7 cellular contexts compared by ENCODE assay signal in the genomic region with DNA sequence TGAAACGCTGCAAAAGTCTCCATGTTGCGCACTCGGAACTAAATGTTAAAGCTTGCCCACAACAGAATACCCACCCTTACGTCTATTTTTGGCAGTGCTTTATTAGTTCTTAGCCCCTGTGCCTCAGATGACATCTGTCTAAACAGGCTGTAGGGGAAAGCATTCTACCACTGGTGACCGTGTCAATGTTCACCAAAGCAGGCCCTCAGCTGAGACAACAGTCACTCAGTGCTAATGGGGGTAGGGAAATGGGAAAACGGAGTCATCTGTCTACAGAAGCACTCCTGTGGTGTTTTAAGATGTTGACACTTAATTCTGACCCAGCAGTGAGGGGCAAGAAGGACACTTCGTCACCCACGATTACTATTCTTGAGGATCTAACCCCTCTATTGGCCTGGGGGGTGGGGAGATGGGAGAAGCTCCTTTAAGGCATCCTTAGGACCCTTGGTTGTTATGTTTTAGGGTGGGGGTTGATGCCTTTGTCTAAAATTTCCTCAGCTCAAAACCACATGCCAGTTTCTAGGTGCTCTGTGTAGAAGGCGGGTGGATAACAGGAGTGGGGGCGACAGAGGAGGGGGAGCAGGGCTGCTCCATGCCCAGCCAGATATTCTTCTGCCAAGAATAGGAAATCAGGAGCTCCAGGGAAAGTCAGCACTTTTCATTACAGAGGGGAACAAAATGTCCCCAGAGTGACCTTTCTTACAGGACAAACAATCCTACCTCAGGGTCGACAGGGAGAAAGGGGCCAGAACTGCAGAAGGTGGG. TPM values are rescaled to one million over a fixed set of nuclear protein-coding genes. Genes with fewer than 3 reads are reported as not detected.
A peak's percentile ranks its signal among the peaks of the same experiment; 100 is the strongest.
DNase-seq lines count a peak whose midpoint lies in the region; ATAC-seq and TF ChIP-seq lines count a peak whose summit lies in the region.
"Had no signal": no experiment of that assay in that cellular context is flagged by ENCODE, and none has a peak within 500 bp of the region (broad histone marks: within the 10 kb centered on the region; RNA-seq: fewer than 3 reads in every experiment).

No MANE protein-coding gene starts in this region.

- H3K27me3 ChIP-seq in heart left ventricle (peaks cover 0 to 33% (median 0%) of the 10 kb centered on the region in 9 donors), left lung (peaks cover 5 to 35% of the 10 kb centered on the region in 2 donors)

- POLR2A ChIA-PET in RWPE1 (lab: Yijun Ruan, JAX; ENCODE audit: low non-redundant PET) = no interaction called here

- H3K36me3 ChIP-seq in heart left ventricle (peaks cover 0 to 31% (median 23%) of the 10 kb centered on the region in 9 donors), left lung (no peaks in the 10 kb centered on the region)

- H3K4me1 ChIP-seq in heart left ventricle (peaks cover 0 to 73% (median 39%) of the 10 kb centered on the region in 12 donors), left lung (peaks cover 7 to 29% of the 10 kb centered on the region in 2 donors)

- whole genome bisulfite sequencing in heart left ventricle, 4 donors = 43 to 58% (median 46%) methylated on average over 11 of the region's 11 CpGs

- H3K9me3 ChIP-seq in heart left ventricle (no peaks in the 10 kb centered on the region), left lung (no peaks in the 10 kb centered on the region)

- TF ChIP-seq POLR2A in heart left ventricle (IDR thresholded peaks at IDR 0.05) = no peak

- H3K4me3 ChIP-seq in heart left ventricle (peak overlapping the region; percentile 16 to 80 (median 60)), skeletal muscle cell (ENCODE audit: low read depth, low read length) (peak overlapping the region; percentile 51), foreskin fibroblast (ENCODE audit: low read depth in 1 of 2, low read length in 2 of 2) (no peak overlapping the region), left lung (no peak overlapping the region)

- TF ChIP-seq CTCF in RWPE1 (conservative IDR thresholded peaks at IDR 0.05; ENCODE audit: low read depth) (no peak), heart left ventricle (IDR thresholded peaks at IDR 0.05) (no peak), foreskin fibroblast (IDR thresholded peaks at IDR 0.05; ENCODE audit: low read depth, low read length) (no peak), left lung (IDR thresholded peaks at IDR 0.05) (no peak)

- CTCF ChIA-PET in RWPE1 (lab: Yijun Ruan, JAX) = interaction anchor here (0.7 to 2.6 kb wide), 7 partner anchors 8 to 346 kb away, joined by 3 to 14 read pairs (median 8); a partner anchor contains a TSS

- peak in 3 of 4 donors; percentile 12 to 40 (median 30) for ATAC-seq in heart left ventricle
- no peak for ATAC-seq in left lung

- H3K27ac ChIP-seq in RWPE1 (peak overlapping the region; percentile 100), heart left ventricle (peak overlapping the region; percentile 81 to 100 (median 94)), left lung (peak overlapping the region in 1 of 2 donors; percentile 39)

- intact Hi-C loops in heart left ventricle (cut with DNase I) = no loop called here
- intact Hi-C loops in left lung (cut with DNase I) = no loop called here

- DNase-seq in RWPE1 (ENCODE audit: low spot score) (no peak), heart left ventricle (peak in 1 of 5 donors; percentile 14), skeletal muscle cell (ENCODE audit: low read depth) (no peak), foreskin fibroblast (no peak), HUDEP-2 (lab: John Stamatoyannopoulos, UW; ENCODE audit: unreplicated experiment in 76 of 76) (no peak), left lung (no peak)

RNA-seq across cellular contexts. Expression of a gene that starts 15.6 kb away (rescaled TPM):
- not detected for total RNA-seq in heart left ventricle
- under 1 TPM in 1 of 2 donors, not detected in 1; 0.04 TPM for polyA plus RNA-seq in heart left ventricle
- total RNA-seq in left lung = not detected
- total RNA-seq: T-helper 2 cell treated with Interferon-gamma antibody and Interleukin-4, amounts not matched to agents 100 ng/mL and 5 ng/mL, for 36 hours had no signal

RNA-seq across cellular contexts. Expression of a gene that starts 19.3 kb away (rescaled TPM):
- total RNA-seq in heart left ventricle (100 to 1,000 TPM in 7 of 9 donors, 10 to 100 TPM in 2; 53.7 to 138 (median 108) TPM), left lung (1 to 10 TPM; 2.6 to 3.7 TPM)
- 10 to 100 TPM; 62.3 to 79.9 TPM for polyA plus RNA-seq in heart left ventricle

RNA-seq across cellular contexts. Expression of a gene that starts 21.5 kb away (rescaled TPM):
- total RNA-seq in heart left ventricle (10 to 100 TPM; 12.9 to 47.1 (median 19.8) TPM), left lung (10 to 100 TPM; 20.0 to 33.3 TPM)
- polyA plus RNA-seq in heart left ventricle = 10 to 100 TPM; 20.0 to 23.9 TPM
- total RNA-seq: T-helper 2 cell treated with Interferon-gamma antibody and Interleukin-4, amounts not matched to agents 100 ng/mL and 5 ng/mL, for 36 hours had no signal

RNA-seq across cellular contexts. Expression of a gene that starts 27.8 kb away (rescaled TPM):
- total RNA-seq in heart left ventricle (10 to 100 TPM in 8 of 9 donors, 1 to 10 TPM in 1; 8.1 to 22.4 (median 11.8) TPM), left lung (10 to 100 TPM; 22.0 to 28.3 TPM)
- polyA plus RNA-seq in heart left ventricle = 10 to 100 TPM in 1 of 2 donors, 1 to 10 TPM in 1; 6.2 to 17.6 TPM

RNA-seq across cellular contexts. Expression of a gene that starts 45.2 kb away (rescaled TPM):
- total RNA-seq in heart left ventricle (100 to 1,000 TPM in 6 of 9 donors, 10 to 100 TPM in 3; 46.7 to 380 (median 110) TPM), left lung (10 to 100 TPM; 59.5 to 87.5 TPM)
- polyA plus RNA-seq in heart left ventricle = 100 to 1,000 TPM in 1 of 2 donors, 10 to 100 TPM in 1; 31.9 to 108 TPM

Comparison
In these comparisons a context has a peak if more than half of its experiments do, and no peak if none do; other contexts are left out.
1. H3K4me3 ChIP-seq: peak in heart left ventricle (12 of 12) and skeletal muscle cell (single experiment); none in foreskin fibroblast (0 of 2) and left lung (0 of 2).
2. RNA of a gene that starts 19.3 kb away (total RNA-seq): 53.7 to 138 TPM in heart left ventricle; 2.6 to 3.7 TPM in left lung; every median in the first group is over 10 times any median in the second.